ENCODE assay signal across 14 cellular contexts in genomic region chr3:108208831-108209230, GRCh38. TPM values are rescaled to one million over a fixed set of nuclear protein-coding genes. Genes with fewer than 3 reads are reported as not detected.
DNase-seq lines count a peak whose midpoint lies in the region; ATAC-seq and FAIRE-seq lines count a peak whose summit lies in the region.
"Had no signal": no experiment of that assay in that cellular context is flagged by ENCODE, and none has a peak within 500 bp of the region (broad histone marks: within the 10 kb centered on the region; RNA-seq: fewer than 3 reads in every experiment).

No MANE protein-coding gene starts in this region.

- no peak overlapping the region for H2AFZ ChIP-seq in GM23248

- peaks cover 14% of the 10 kb centered on the region for H3K4me1 Mint-ChIP-seq in activated T-cell treated with anti-CD3 and anti-CD28 coated beads, Interleukin-2, amount 50 U/mL, for 72 hours (ENCODE audit: low read depth)

- H3K4me3 Mint-ChIP-seq in activated T-cell treated with anti-CD3 and anti-CD28 coated beads, Interleukin-2, amount 50 U/mL, for 72 hours, result no peak overlapping the region

- peak; percentile 72 for ATAC-seq in activated T-cell treated with anti-CD3 and anti-CD28 coated beads, Interleukin-2, amount 50 U/mL, for 72 hours (replicated peaks in 1 of 2)
- ATAC-seq in GM21825 (IDR thresholded peaks at IDR 0.05; ENCODE audit: unreplicated experiment), result peak; percentile 94
- ATAC-seq in HG03342 (IDR thresholded peaks at IDR 0.05; ENCODE audit: unreplicated experiment), result peak; percentile 95
- ATAC-seq: A549 had no signal

- WGBS in small intestine, 3 donors, result 78 to 97% (median 92%) methylated on average over 1 of the region's 1 CpG
- WGBS in GM23248 (ENCODE audit: low coverage in 1 of 2, low lambda C conversion rate in 2 of 2, missing lambda C conversion rate in 2 of 2), 2 experiments, result 94 to 98% methylated on average over 1 of the region's 1 CpG

- in situ Hi-C loops in GM23248 (cut with MboI), result no loop called here

- H3K9ac ChIP-seq in GM23248, result no peak overlapping the region

- H3K4me1 ChIP-seq in small intestine (ENCODE audit: control insufficient read depth in 2 of 2, insufficient read depth in 1 of 2, low read depth in 1 of 2, low read length in 1 of 2) (no peaks in the 10 kb centered on the region), GM23248 (ENCODE audit: insufficient read depth) (peaks cover 5% of the 10 kb centered on the region; the same call in 1 of the 2 replicates)
- H3K4me1 ChIP-seq: A549 had no signal

- H3K27me3 ChIP-seq in small intestine (ENCODE audit: control insufficient read depth in 2 of 2, insufficient read depth in 2 of 2, low read length in 2 of 2), result no peaks in the 10 kb centered on the region
- no peaks in the 10 kb centered on the region for H3K27me3 ChIP-seq in GM23248 (replicated peaks; ENCODE audit: insufficient read depth)

- FAIRE-seq in small intestine (lab: Jason Lieb, UNC), result no peak
- FAIRE-seq: A549, colon had no signal

- H3K4me2 ChIP-seq in GM23248 (ENCODE audit: unreplicated experiment), result no peak overlapping the region
- H3K4me2 ChIP-seq: A549, smooth muscle cell had no signal

- H3K4me3 ChIP-seq in small intestine (ENCODE audit: low read depth in 1 of 2, low read length in 2 of 2) (no peak overlapping the region), GM23248 (no peak overlapping the region)
- H3K4me3 ChIP-seq: A549, smooth muscle cell had no signal

- H3K27ac Mint-ChIP-seq in activated T-cell treated with anti-CD3 and anti-CD28 coated beads, Interleukin-2, amount 50 U/mL, for 72 hours, result no peak overlapping the region

- no peaks in the 10 kb centered on the region for H3K27me3 Mint-ChIP-seq in activated T-cell treated with anti-CD3 and anti-CD28 coated beads, Interleukin-2, amount 50 U/mL, for 72 hours (ENCODE audit: low read depth)

- H4K20me1 ChIP-seq in GM23248 (ENCODE audit: insufficient read depth), result no peaks in the 10 kb centered on the region

- no peaks in the 10 kb centered on the region for H3K9me3 Mint-ChIP-seq in activated T-cell treated with anti-CD3 and anti-CD28 coated beads, Interleukin-2, amount 50 U/mL, for 72 hours

- H3K36me3 ChIP-seq in small intestine (ENCODE audit: control insufficient read depth in 2 of 2, insufficient read depth in 2 of 2, low read length in 2 of 2) (no peaks in the 10 kb centered on the region), GM23248 (ENCODE audit: low read depth) (peaks cover 17% of the 10 kb centered on the region)

- no peaks in the 10 kb centered on the region for H3K79me2 ChIP-seq in GM23248 (ENCODE audit: insufficient read depth)

- H3F3A ChIP-seq in GM23248 (ENCODE audit: insufficient read depth), result no peaks in the 10 kb centered on the region

- H3K9me3 ChIP-seq in small intestine (ENCODE audit: control insufficient read depth, low read depth) (no peaks in the 10 kb centered on the region), GM23248 (ENCODE audit: low read depth) (no peaks in the 10 kb centered on the region)
- H3K9me3 ChIP-seq: A549 had no signal

- no peaks in the 10 kb centered on the region for H3K9me2 ChIP-seq in GM23248 (ENCODE audit: insufficient read depth)

- DNase-seq in activated T-cell treated with anti-CD3 and anti-CD28 coated beads, Interleukin-2, amount 50 U/mL, for 72 hours, result no peak
- no peak for DNase-seq in activated T-cell treated with anti-CD3 and anti-CD28 coated beads, Interleukin-2, amount 50 U/mL, for 1 hour
- peak; percentile 6 for DNase-seq in small intestine
- no peak for DNase-seq in NCI-H1436 (lab: John Stamatoyannopoulos, UW)
- DNase-seq in GM23248, result no peak
- DNase-seq in UCSD-AML1 (lab: John Stamatoyannopoulos, UW; ENCODE audit: unreplicated experiment), result no peak
- DNase-seq: activated T-cell treated with anti-CD3 and anti-CD28 coated beads, Interleukin-2, amount 50 U/mL, for 48 hours; HCEC 1CT; NCI-H774 had no signal

- H3K27ac ChIP-seq in small intestine (ENCODE audit: low read depth in 1 of 2, low read length in 1 of 2), result no peak overlapping the region
- H3K27ac ChIP-seq in GM23248, result no peak overlapping the region
- H3K27ac ChIP-seq: A549 had no signal

- H3K36me3 Mint-ChIP-seq in activated T-cell treated with anti-CD3 and anti-CD28 coated beads, Interleukin-2, amount 50 U/mL, for 72 hours (ENCODE audit: insufficient read depth in 2 of 2), result peaks cover 2 to 12% of the 10 kb centered on the region in 2 donors

RNA-seq across cellular contexts. Expression of gene IFT57, which starts 13.4 kb away (rescaled TPM):
- total RNA-seq in activated T-cell treated with anti-CD3 and anti-CD28 coated beads, Interleukin-2, amount 50 U/mL, for 72 hours, result 10 to 100 TPM; 19.6 to 23.0 TPM
- 10 to 100 TPM in 2 of 3 donors, 1 to 10 TPM in 1; 8.1 to 21.2 (median 12.7) TPM for polyA plus RNA-seq in small intestine
- 64.7 and 68.5 TPM in 2 replicates for total RNA-seq in GM23248 (2014; rRNA removed; shearing (Covaris generic))
- polyA plus RNA-seq in GM23248 (2016; fragmentation: Nextera tagmentation; extraction: Ambion mirVana), result 84.0 and 84.9 TPM in 2 replicates
